In the genomic region with DNA sequence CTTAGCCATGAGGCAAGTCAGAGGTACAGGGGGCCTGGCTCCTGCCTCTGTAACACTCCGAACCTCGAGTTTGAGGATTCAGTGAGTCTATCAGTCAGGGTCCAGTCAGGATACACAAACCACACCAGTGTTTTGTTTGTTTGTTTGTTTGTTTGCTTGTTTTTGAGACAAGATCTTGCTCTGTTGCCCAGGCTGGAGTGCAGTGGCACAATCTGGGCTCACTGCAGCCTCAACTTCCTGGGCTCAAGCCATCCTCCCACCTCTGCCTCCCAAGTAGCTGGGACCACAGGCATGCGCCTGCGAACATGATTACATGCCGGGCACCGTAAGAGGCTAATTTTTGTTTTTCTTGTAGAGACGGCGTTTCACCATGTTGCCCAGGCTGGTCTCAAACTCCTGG, we compare ENCODE assay signal across 1 cellular context.
A peak's percentile ranks its signal among the peaks of the same experiment; 100 is the strongest.
TF ChIP-seq lines count a peak whose summit lies in the region.

No MANE protein-coding gene starts in this region.

TF ChIP-seq in HepG2, 621 proteins besides CTCF, POLR2A, EP300 and RAD21 (continued from another document):
- TF ChIP-seq, protein P1, sequence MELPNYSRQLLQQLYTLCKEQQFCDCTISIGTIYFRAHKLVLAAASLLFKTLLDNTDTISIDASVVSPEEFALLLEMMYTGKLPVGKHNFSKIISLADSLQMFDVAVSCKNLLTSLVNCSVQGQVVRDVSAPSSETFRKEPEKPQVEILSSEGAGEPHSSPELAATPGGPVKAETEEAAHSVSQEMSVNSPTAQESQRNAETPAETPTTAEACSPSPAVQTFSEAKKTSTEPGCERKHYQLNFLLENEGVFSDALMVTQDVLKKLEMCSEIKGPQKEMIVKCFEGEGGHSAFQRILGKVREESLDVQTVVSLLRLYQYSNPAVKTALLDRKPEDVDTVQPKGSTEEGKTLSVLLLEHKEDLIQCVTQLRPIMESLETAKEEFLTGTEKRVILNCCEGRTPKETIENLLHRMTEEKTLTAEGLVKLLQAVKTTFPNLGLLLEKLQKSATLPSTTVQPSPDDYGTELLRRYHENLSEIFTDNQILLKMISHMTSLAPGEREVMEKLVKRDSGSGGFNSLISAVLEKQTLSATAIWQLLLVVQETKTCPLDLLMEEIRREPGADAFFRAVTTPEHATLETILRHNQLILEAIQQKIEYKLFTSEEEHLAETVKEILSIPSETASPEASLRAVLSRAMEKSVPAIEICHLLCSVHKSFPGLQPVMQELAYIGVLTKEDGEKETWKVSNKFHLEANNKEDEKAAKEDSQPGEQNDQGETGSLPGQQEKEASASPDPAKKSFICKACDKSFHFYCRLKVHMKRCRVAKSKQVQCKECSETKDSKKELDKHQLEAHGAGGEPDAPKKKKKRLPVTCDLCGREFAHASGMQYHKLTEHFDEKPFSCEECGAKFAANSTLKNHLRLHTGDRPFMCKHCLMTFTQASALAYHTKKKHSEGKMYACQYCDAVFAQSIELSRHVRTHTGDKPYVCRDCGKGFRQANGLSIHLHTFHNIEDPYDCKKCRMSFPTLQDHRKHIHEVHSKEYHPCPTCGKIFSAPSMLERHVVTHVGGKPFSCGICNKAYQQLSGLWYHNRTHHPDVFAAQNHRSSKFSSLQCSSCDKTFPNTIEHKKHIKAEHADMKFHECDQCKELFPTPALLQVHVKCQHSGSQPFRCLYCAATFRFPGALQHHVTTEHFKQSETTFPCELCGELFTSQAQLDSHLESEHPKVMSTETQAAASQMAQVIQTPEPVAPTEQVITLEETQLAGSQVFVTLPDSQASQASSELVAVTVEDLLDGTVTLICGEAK (IDR thresholded peaks at IDR 0.05): no peak
- TF ChIP-seq, protein P1 (CRISPR knock-in tag; IDR thresholded peaks at IDR 0.05): no peak
- TF ChIP-seq ZNF788 (CRISPR knock-in tag; IDR thresholded peaks at IDR 0.05; ENCODE audit: borderline replicate concordance) (0 out of 2 replicates have a peak, but pooled peaks have one; percentile 4), ZEB1 (IDR thresholded peaks at IDR 0.05; ENCODE audit: insufficient replicate concordance, low read depth) (no peak), FOXO4 (CRISPR knock-in tag; conservative IDR thresholded peaks at IDR 0.05) (no peak), KMT2B (CRISPR knock-in tag; IDR thresholded peaks at IDR 0.05) (no peak), GPN1 (CRISPR knock-in tag; IDR thresholded peaks at IDR 0.05; ENCODE audit: borderline replicate concordance) (no peak), MYPOP (CRISPR knock-in tag; IDR thresholded peaks at IDR 0.05) (no peak), ZNF414 (CRISPR knock-in tag; IDR thresholded peaks at IDR 0.05) (no peak), FOXP1 (IDR thresholded peaks at IDR 0.05) (no peak), FOXP1 (CRISPR knock-in tag; IDR thresholded peaks at IDR 0.05) (no peak), SMAD3 (CRISPR knock-in tag; IDR thresholded peaks at IDR 0.05) (no peak), TMF1 (CRISPR knock-in tag; IDR thresholded peaks at IDR 0.05; ENCODE audit: low read depth) (no peak), RARA (CRISPR knock-in tag; IDR thresholded peaks at IDR 0.05) (0 out of 2 replicates have a peak, but pooled peaks have one; percentile 2), ZNF235 (CRISPR knock-in tag; IDR thresholded peaks at IDR 0.05; ENCODE audit: borderline replicate concordance) (no peak)
